In the genomic region with DNA sequence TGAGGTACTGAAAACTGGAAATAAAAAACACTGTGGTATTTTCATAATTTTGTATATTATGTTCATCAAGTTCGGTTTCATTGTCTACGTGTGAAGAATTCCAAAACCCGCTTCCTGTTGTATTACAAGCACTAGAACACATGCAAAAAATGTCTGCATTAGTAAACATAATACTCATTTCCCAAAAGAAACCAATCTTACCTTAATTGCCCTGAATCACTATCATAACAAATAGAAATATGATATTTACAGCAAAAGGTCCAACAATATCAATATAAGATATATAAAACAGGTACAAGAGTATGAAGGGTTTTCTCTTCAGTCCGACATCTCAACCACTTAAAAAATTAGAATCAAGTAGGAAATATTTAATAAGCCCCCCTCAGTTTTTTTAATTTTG, we compare ENCODE assay signal across 33 cellular contexts. TPM values are rescaled to one million over a fixed set of nuclear protein-coding genes. Genes with fewer than 3 reads are reported as not detected.
"Had no signal": no experiment of that assay in that cellular context is flagged by ENCODE, and none has a peak within 500 bp of the region (broad histone marks: within the 10 kb centered on the region; RNA-seq: fewer than 3 reads in every experiment).

No MANE protein-coding gene starts in this region.

- H2AFZ ChIP-seq: neural progenitor cell, parathyroid adenoma had no signal

- H3K27ac ChIP-seq: lower lobe of right lung, neural progenitor cell, neutrophil, parathyroid adenoma, psoas muscle, sigmoid colon, spleen, suprapubic skin, thoracic aorta, tibial artery, uterus had no signal

- H3K9ac ChIP-seq: neural progenitor cell, parathyroid adenoma had no signal

- ATAC-seq: left cardiac atrium; left ventricle myocardium superior; lower lobe of right lung; natural killer cell; psoas muscle; right cardiac atrium; stimulated activated effector memory CD8-positive, alpha-beta T cell treated with anti-CD3 and anti-CD28 coated beads, Interleukin-12 subunit alpha, Interleukin-12 subunit beta, amount 100 ng/mL, for 72 hours had no signal

- DNase-seq: hippocampal formation; kidney glomerular epithelial cell; left cardiac atrium; left ventricle myocardium superior; lower lobe of right lung; mammary epithelial cell; mesenchymal stem cell; naive B cell; natural killer cell; nephron progenitor cell; occipital lobe; psoas muscle; retina; right cardiac atrium; sigmoid colon; small intestine; spleen; stimulated activated CD4-positive, alpha-beta T cell treated with anti-CD3 and anti-CD28 coated beads, Interleukin-4, amount 100 ng/mL, for 24 hours; stimulated activated naive CD4-positive, alpha-beta T cell; tibial artery; uterus had no signal

- H3K9me3 ChIP-seq: lower lobe of right lung, neutrophil, psoas muscle, sigmoid colon, spleen, suprapubic skin, thoracic aorta, tibial artery, uterus had no signal

- H3K36me3 ChIP-seq: uterus had no signal

- H3K27ac Mint-ChIP-seq: naive B cell; natural killer cell; neural progenitor cell; stimulated activated effector memory CD8-positive, alpha-beta T cell treated with anti-CD3 and anti-CD28 coated beads, Interleukin-12 subunit alpha, Interleukin-12 subunit beta, amount 100 ng/mL, for 72 hours; stimulated activated naive CD8-positive, alpha-beta T cell treated with anti-CD3 and anti-CD28 coated beads, Interleukin-15, Interleukin-2, amounts not matched to agents 100 ng/mL and 50 ng/mL, for 24 hours; type B pancreatic cell had no signal

- H3K4me1 ChIP-seq: lower lobe of right lung, neural progenitor cell, parathyroid adenoma, psoas muscle, sigmoid colon, suprapubic skin, tibial artery, uterus had no signal

- H3K4me1 Mint-ChIP-seq: naive B cell; natural killer cell; neural progenitor cell; stimulated activated effector memory CD8-positive, alpha-beta T cell treated with anti-CD3 and anti-CD28 coated beads, Interleukin-12 subunit alpha, Interleukin-12 subunit beta, amount 100 ng/mL, for 72 hours had no signal

- H3K27me3 Mint-ChIP-seq: naive B cell; stimulated activated naive CD8-positive, alpha-beta T cell treated with anti-CD3 and anti-CD28 coated beads, Interleukin-15, Interleukin-2, amounts not matched to agents 100 ng/mL and 50 ng/mL, for 24 hours; type B pancreatic cell had no signal

- H3K4me2 ChIP-seq: neural progenitor cell had no signal

- H3K36me3 Mint-ChIP-seq: natural killer cell had no signal

- H3K27me3 ChIP-seq: neural progenitor cell, neutrophil, sigmoid colon, spleen, suprapubic skin, tibial artery, uterus had no signal

- H3K4me3 ChIP-seq: lower lobe of right lung, neural progenitor cell, psoas muscle, sigmoid colon, spleen, suprapubic skin, thoracic aorta, tibial artery, uterus had no signal

- H3K4me3 Mint-ChIP-seq: naive B cell; natural killer cell; nephron progenitor cell; neural progenitor cell; stimulated activated effector memory CD8-positive, alpha-beta T cell treated with anti-CD3 and anti-CD28 coated beads, Interleukin-12 subunit alpha, Interleukin-12 subunit beta, amount 100 ng/mL, for 72 hours; stimulated activated naive CD8-positive, alpha-beta T cell treated with anti-CD3 and anti-CD28 coated beads, Interleukin-15, Interleukin-2, amounts not matched to agents 100 ng/mL and 50 ng/mL, for 24 hours; type B pancreatic cell had no signal

RNA-seq across cellular contexts. Expression of a gene that starts 26.3 kb away (rescaled TPM):
- total RNA-seq: left ventricle myocardium superior, occipital lobe, osteocyte, psoas muscle, right cardiac atrium, subcutaneous adipose tissue had no signal
- polyA plus RNA-seq: mammary epithelial cell had no signal

RNA-seq across cellular contexts. Expression of a gene that starts 55.9 kb away (rescaled TPM):
- total RNA-seq: left lobe of liver, natural killer cell, occipital lobe had no signal
- polyA plus RNA-seq: keratinocyte, mammary epithelial cell had no signal
